8 cellular contexts compared by ENCODE assay signal in genomic region chr16:25031132-25031440, GRCh38. TPM values are rescaled to one million over a fixed set of nuclear protein-coding genes. Genes with fewer than 3 reads are reported as not detected.
DNase-seq lines count a peak whose midpoint lies in the region; ATAC-seq and TF ChIP-seq lines count a peak whose summit lies in the region.

No MANE protein-coding gene starts in this region.

- no peak for TF ChIP-seq POLR2A in ovary (IDR thresholded peaks at IDR 0.05)

- H3K4me3 ChIP-seq in colonic mucosa: peak overlapping the region; percentile 56
- H3K4me3 ChIP-seq in ovary: peak overlapping the region; percentile 20

- DNase-seq in colonic mucosa (no peak), ovary (no peak), AG08396 (ENCODE audit: low spot score) (no peak)
- DNase-seq in stimulated activated CD8-positive, alpha-beta memory T cell treated with anti-CD3 and anti-CD28 coated beads, Interleukin-4, amount 100 ng/mL, for 48 hours: no peak
- no peak for DNase-seq in stimulated activated CD4-positive, alpha-beta T cell treated with anti-CD3 and anti-CD28 coated beads, Interleukin-1b, Interleukin-23, amount 100 ng/mL, for 48 hours
- no peak for DNase-seq in activated CD4-positive, CD25-positive, alpha-beta regulatory T cell treated with anti-CD3 and anti-CD28 coated beads, Interleukin-2, amount 50 U/mL, for 72 hours

- H3K27me3 ChIP-seq in colonic mucosa: no peaks in the 10 kb centered on the region
- H3K27me3 ChIP-seq in ovary: no peaks in the 10 kb centered on the region

- peaks cover 9% of the 10 kb centered on the region for H3K4me1 ChIP-seq in colonic mucosa
- peaks cover 3% of the 10 kb centered on the region for H3K4me1 ChIP-seq in ovary (ENCODE audit: insufficient read depth)

- H3K36me3 ChIP-seq in colonic mucosa: no peaks in the 10 kb centered on the region
- H3K36me3 ChIP-seq in ovary: no peaks in the 10 kb centered on the region

- H3K9me3 ChIP-seq in colonic mucosa (no peaks in the 10 kb centered on the region), ovary (no peaks in the 10 kb centered on the region)

- TF ChIP-seq CTCF in colonic mucosa (IDR thresholded peaks at IDR 0.05) (no peak), ovary (IDR thresholded peaks at IDR 0.05) (no peak)

- no peak overlapping the region for H3K9ac ChIP-seq in colonic mucosa (ENCODE audit: low read depth in 2 of 2, low read length in 2 of 2)

- no peak overlapping the region for H3K27ac ChIP-seq in colonic mucosa
- H3K27ac ChIP-seq in ovary: no peak overlapping the region

- no peak for TF ChIP-seq EP300 in ovary (IDR thresholded peaks at IDR 0.05)

- 15 to 20% (median 20%) methylated on average over 8 of the region's 8 CpGs for WGBS in ovary, 3 donors

- intact Hi-C loops in colonic mucosa (cut with DNase I) (loop anchor here (10.0 kb wide), 1 partner anchor 196 kb away; no protein-coding TSS in a partner anchor), ovary (cut with DNase I) (no loop called here)

- ATAC-seq in GM18502 (IDR thresholded peaks at IDR 0.05; ENCODE audit: poor library complexity, unreplicated experiment) (peak; percentile 4), HG03378 (IDR thresholded peaks at IDR 0.05; ENCODE audit: unreplicated experiment) (peak; percentile 15)

RNA-seq across cellular contexts. Expression of gene ARHGAP17, which starts 15.9 kb away (rescaled TPM):
- 100 to 1,000 TPM in 1 of 2 donors, 10 to 100 TPM in 1; 97.4 to 109 TPM for total RNA-seq in colonic mucosa
- total RNA-seq in ovary: 10 to 100 TPM; 26.8 to 63.8 (median 56.5) TPM
- polyA plus RNA-seq in ovary: 100 to 1,000 TPM in 1 of 2 donors, 10 to 100 TPM in 1; 26.0 to 113 TPM
